8 cellular contexts compared by ENCODE assay signal in genomic region chr1:200184196-200184595, GRCh38.
A peak's percentile ranks its signal among the peaks of the same experiment; 100 is the strongest.
DNase-seq lines count a peak whose midpoint lies in the region; ATAC-seq and TF ChIP-seq lines count a peak whose summit lies in the region.

No MANE protein-coding gene starts in this region.

- POLR2A ChIA-PET in CD4-positive, alpha-beta T cell (lab: Charles Lee), result interaction anchor here (0.7 kb wide), 1 partner anchor 9 kb away, joined by 3 read pairs; no protein-coding TSS in a partner anchor

- peaks cover 10% of the 10 kb centered on the region for H3K4me1 Mint-ChIP-seq in CD4-positive, alpha-beta T cell (ENCODE audit: low read depth)

- DNase-seq in GM04503 (ENCODE audit: low read depth) (peak; percentile 34), NCI-H2227 (lab: John Stamatoyannopoulos, UW; ENCODE audit: unreplicated experiment) (peak; percentile 65), T47D (ENCODE audit: low read depth in 1 of 2, low spot score in 1 of 2) (peak; percentile 78 to 97), lung microvascular endothelial cell (ENCODE audit: low read depth in 2 of 2) (peak; percentile 17 to 53), coronary artery (ENCODE audit: low spot score) (no peak), NCI-H526 treated with DMSO at 0.1 percent for 48 hours (lab: John Stamatoyannopoulos, UW) (no peak)
- no peak for DNase-seq in NK-92 treated with Interleukin-12 subunit alpha and Interleukin-12 subunit beta, amount 100 ng/mL, for 24 hours (lab: John Stamatoyannopoulos, UW)
- DNase-seq in CD4-positive, alpha-beta T cell, result no peak

- TF ChIP-seq CTCF in coronary artery (IDR thresholded peaks at IDR 0.05), result no peak
- no peak for TF ChIP-seq CTCF in CD4-positive, alpha-beta T cell (IDR thresholded peaks at IDR 0.05)

- H3K27ac Mint-ChIP-seq in CD4-positive, alpha-beta T cell, result no peak overlapping the region

- H3K36me3 Mint-ChIP-seq in CD4-positive, alpha-beta T cell (ENCODE audit: low read depth), result no peaks in the 10 kb centered on the region

- H3K27ac ChIP-seq in coronary artery, result no peak overlapping the region
- H3K27ac ChIP-seq in CD4-positive, alpha-beta T cell (ENCODE audit: low read depth, low read length), result no peak overlapping the region

- H3K27me3 Mint-ChIP-seq in CD4-positive, alpha-beta T cell, result peaks cover 13% of the 10 kb centered on the region

- in situ Hi-C loops in T47D (cut with HindIII; ENCODE audit: low pct_unique_long_range_greater_than_20kb, low sequenced_read_pairs), result no loop called here

- ATAC-seq in CD4-positive, alpha-beta T cell (ENCODE audit: poor library complexity), result no peak

- no peak overlapping the region for H3K4me3 ChIP-seq in coronary artery

- no peak overlapping the region for H3K4me3 Mint-ChIP-seq in CD4-positive, alpha-beta T cell

- H3K9me3 Mint-ChIP-seq in CD4-positive, alpha-beta T cell, result no peaks in the 10 kb centered on the region

- no peaks in the 10 kb centered on the region for H3K9me3 ChIP-seq in CD4-positive, alpha-beta T cell (ENCODE audit: control insufficient read depth, low read length)

- intact Hi-C loops in CD4-positive, alpha-beta T cell (cut with DNase I, micrococcal nuclease), result no loop called here

- H3K27me3 ChIP-seq in CD4-positive, alpha-beta T cell (ENCODE audit: control insufficient read depth, insufficient read depth, low read length), result no peaks in the 10 kb centered on the region

- CTCF ChIA-PET in CD4-positive, alpha-beta T cell (lab: Charles Lee), result no interaction called here

Comparison
In these comparisons a context has a peak if more than half of its experiments do, and no peak if none do; other contexts are left out.
1. DNase-seq: peak in GM04503 (single experiment), NCI-H2227 (single experiment), T47D (2 of 2) and lung microvascular endothelial cell (2 of 2); none in coronary artery (single experiment), NK-92 treated with Interleukin-12 subunit alpha and Interleukin-12 subunit beta, amount 100 ng/mL, for 24 hours (single experiment), NCI-H526 treated with DMSO at 0.1 percent for 48 hours (single experiment) and CD4-positive, alpha-beta T cell (0 of 10).